ENCODE assay signal across 16 cellular contexts in the genomic region with DNA sequence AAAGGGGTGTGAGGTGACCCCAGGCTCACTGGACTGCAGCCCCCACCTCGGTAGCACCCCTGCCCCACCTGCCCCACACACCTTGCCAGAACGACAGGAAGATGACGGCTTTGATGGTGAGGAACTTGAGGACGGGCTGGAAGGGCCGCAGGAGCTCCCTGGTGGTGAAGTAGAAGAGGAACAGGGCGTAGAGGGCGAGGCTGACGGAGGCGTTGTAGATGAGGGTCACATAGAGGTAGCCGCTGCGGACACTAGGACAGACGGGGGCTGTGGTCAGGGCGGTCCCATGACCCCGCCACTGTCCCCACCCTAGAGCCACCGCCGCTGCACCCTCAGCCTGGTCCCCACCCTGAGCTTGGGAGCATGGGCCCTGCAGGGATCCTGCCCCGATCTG. TPM values are rescaled to one million over a fixed set of nuclear protein-coding genes. Genes with fewer than 3 reads are reported as not detected.
A peak's percentile ranks its signal among the peaks of the same experiment; 100 is the strongest.
DNase-seq lines count a peak whose midpoint lies in the region; ATAC-seq and TF ChIP-seq lines count a peak whose summit lies in the region.
"Had no signal": no experiment of that assay in that cellular context is flagged by ENCODE, and none has a peak within 500 bp of the region (broad histone marks: within the 10 kb centered on the region; RNA-seq: fewer than 3 reads in every experiment).

No MANE protein-coding gene starts in this region.

- H3K27ac ChIP-seq in MM.1S (ENCODE audit: low read length), result no peak overlapping the region
- H3K27ac ChIP-seq: esophagus squamous epithelium, SJCRH30 had no signal

- no peaks in the 10 kb centered on the region for H3K9me3 ChIP-seq in MM.1S (replicated peaks; ENCODE audit: insufficient read depth, low read length)
- H3K9me3 ChIP-seq: esophagus squamous epithelium, SJCRH30 had no signal

- H3K9me3 Mint-ChIP-seq in activated naive CD8-positive, alpha-beta T cell treated with anti-CD3 and anti-CD28 coated beads for 36 hours, result no peaks in the 10 kb centered on the region
- no peaks in the 10 kb centered on the region for H3K9me3 Mint-ChIP-seq in activated naive CD8-positive, alpha-beta T cell treated with anti-CD3 and anti-CD28 coated beads, Interleukin-2, amount 50 U/mL, for 24 hours
- no peaks in the 10 kb centered on the region for H3K9me3 Mint-ChIP-seq in WTC11
- no peaks in the 10 kb centered on the region for H3K9me3 Mint-ChIP-seq in stimulated activated effector memory CD8-positive, alpha-beta T cell treated with anti-CD3 and anti-CD28 coated beads, Interleukin-12 subunit alpha, Interleukin-12 subunit beta, amount 100 ng/mL, for 72 hours
- H3K9me3 Mint-ChIP-seq: central memory CD8-positive, alpha-beta T cell had no signal

- POLR2A ChIA-PET in WTC11 (lab: Charles Lee), result no interaction called here

- no peak for ATAC-seq in activated naive CD8-positive, alpha-beta T cell treated with anti-CD3 and anti-CD28 coated beads, Interleukin-2, amount 50 U/mL, for 24 hours
- ATAC-seq in WTC11, result peak; percentile 37
- no peak for ATAC-seq in stimulated activated effector memory CD8-positive, alpha-beta T cell treated with anti-CD3 and anti-CD28 coated beads, Interleukin-12 subunit alpha, Interleukin-12 subunit beta, amount 100 ng/mL, for 72 hours
- ATAC-seq in GM18498 (IDR thresholded peaks at IDR 0.05; ENCODE audit: unreplicated experiment), result no peak
- ATAC-seq: activated CD4-positive, alpha-beta T cell treated with anti-CD3 and anti-CD28 coated beads for 36 hours had no signal

- H3K4me1 ChIP-seq in MM.1S (ENCODE audit: low read length), result no peaks in the 10 kb centered on the region

- DNase-seq in activated naive CD8-positive, alpha-beta T cell treated with anti-CD3 and anti-CD28 coated beads for 36 hours, result no peak
- DNase-seq in activated naive CD8-positive, alpha-beta T cell treated with anti-CD3 and anti-CD28 coated beads, Interleukin-2, amount 50 U/mL, for 24 hours, result no peak
- DNase-seq in MM.1S (peak; percentile 37), WTC11 (ENCODE audit: low spot score) (no peak), cortex of kidney (lab: John Stamatoyannopoulos, UW) (no peak)
- no peak for DNase-seq in stimulated activated effector memory CD8-positive, alpha-beta T cell treated with anti-CD3 and anti-CD28 coated beads, Interleukin-12 subunit alpha, Interleukin-12 subunit beta, amount 100 ng/mL, for 72 hours (ENCODE audit: low spot score in 2 of 2)
- DNase-seq in stimulated activated CD4-positive, alpha-beta T cell treated with anti-CD3 and anti-CD28 coated beads, Interleukin-4, amount 100 ng/mL, for 1 hour, result no peak
- DNase-seq: activated CD4-positive, alpha-beta T cell treated with anti-CD3 and anti-CD28 coated beads for 36 hours; esophagus squamous epithelium; NCI-H1092 treated with DMSO at 0.1 percent for 48 hours; NCI-H510A; SJCRH30 had no signal

- H3K36me3 Mint-ChIP-seq in activated naive CD8-positive, alpha-beta T cell treated with anti-CD3 and anti-CD28 coated beads for 36 hours, result no peaks in the 10 kb centered on the region
- no peaks in the 10 kb centered on the region for H3K36me3 Mint-ChIP-seq in activated naive CD8-positive, alpha-beta T cell treated with anti-CD3 and anti-CD28 coated beads, Interleukin-2, amount 50 U/mL, for 24 hours (ENCODE audit: low read depth)
- H3K36me3 Mint-ChIP-seq in WTC11, result no peaks in the 10 kb centered on the region
- H3K36me3 Mint-ChIP-seq in stimulated activated effector memory CD8-positive, alpha-beta T cell treated with anti-CD3 and anti-CD28 coated beads, Interleukin-12 subunit alpha, Interleukin-12 subunit beta, amount 100 ng/mL, for 72 hours, result peaks cover 20% of the 10 kb centered on the region

- no peaks in the 10 kb centered on the region for H3K27me3 Mint-ChIP-seq in activated naive CD8-positive, alpha-beta T cell treated with anti-CD3 and anti-CD28 coated beads for 36 hours
- no peaks in the 10 kb centered on the region for H3K27me3 Mint-ChIP-seq in activated naive CD8-positive, alpha-beta T cell treated with anti-CD3 and anti-CD28 coated beads, Interleukin-2, amount 50 U/mL, for 24 hours
- no peaks in the 10 kb centered on the region for H3K27me3 Mint-ChIP-seq in WTC11 (ENCODE audit: low read depth)
- H3K27me3 Mint-ChIP-seq: activated CD4-positive, alpha-beta T cell treated with anti-CD3 and anti-CD28 coated beads for 36 hours; central memory CD8-positive, alpha-beta T cell had no signal

- no peaks in the 10 kb centered on the region for H3K79me2 ChIP-seq in MM.1S (ENCODE audit: low read length)

- TF ChIP-seq CTCF in MM.1S (IDR thresholded peaks at IDR 0.05; ENCODE audit: low read length), result peak; percentile 27
- no peak for TF ChIP-seq CTCF in WTC11 (IDR thresholded peaks at IDR 0.05)

- no peaks in the 10 kb centered on the region for H3K4me1 Mint-ChIP-seq in activated naive CD8-positive, alpha-beta T cell treated with anti-CD3 and anti-CD28 coated beads for 36 hours
- no peaks in the 10 kb centered on the region for H3K4me1 Mint-ChIP-seq in activated naive CD8-positive, alpha-beta T cell treated with anti-CD3 and anti-CD28 coated beads, Interleukin-2, amount 50 U/mL, for 24 hours
- no peaks in the 10 kb centered on the region for H3K4me1 Mint-ChIP-seq in WTC11
- peaks cover 9% of the 10 kb centered on the region for H3K4me1 Mint-ChIP-seq in stimulated activated effector memory CD8-positive, alpha-beta T cell treated with anti-CD3 and anti-CD28 coated beads, Interleukin-12 subunit alpha, Interleukin-12 subunit beta, amount 100 ng/mL, for 72 hours
- H3K4me1 Mint-ChIP-seq: activated CD4-positive, alpha-beta T cell treated with anti-CD3 and anti-CD28 coated beads for 36 hours; central memory CD8-positive, alpha-beta T cell had no signal

- H3K27me3 ChIP-seq in MM.1S (replicated peaks; ENCODE audit: insufficient read depth, low read length), result peaks cover 31% of the 10 kb centered on the region
- H3K27me3 ChIP-seq: esophagus squamous epithelium, SJCRH30 had no signal

- H3K4me2 ChIP-seq in MM.1S (ENCODE audit: low read depth, low read length), result no peak overlapping the region

- CTCF ChIA-PET in WTC11 (lab: Charles Lee), result interaction anchor here (0.6 to 2.1 kb wide), 5 partner anchors 10 to 143 kb away, joined by 3 to 7 read pairs (median 3); no protein-coding TSS in a partner anchor

- no peak overlapping the region for H3K4me3 Mint-ChIP-seq in activated naive CD8-positive, alpha-beta T cell treated with anti-CD3 and anti-CD28 coated beads for 36 hours
- H3K4me3 Mint-ChIP-seq in activated naive CD8-positive, alpha-beta T cell treated with anti-CD3 and anti-CD28 coated beads, Interleukin-2, amount 50 U/mL, for 24 hours, result no peak overlapping the region
- no peak overlapping the region for H3K4me3 Mint-ChIP-seq in WTC11
- H3K4me3 Mint-ChIP-seq in stimulated activated effector memory CD8-positive, alpha-beta T cell treated with anti-CD3 and anti-CD28 coated beads, Interleukin-12 subunit alpha, Interleukin-12 subunit beta, amount 100 ng/mL, for 72 hours, result no peak overlapping the region
- H3K4me3 Mint-ChIP-seq: activated CD4-positive, alpha-beta T cell treated with anti-CD3 and anti-CD28 coated beads for 36 hours; central memory CD8-positive, alpha-beta T cell had no signal

- no peak overlapping the region for H3K4me3 ChIP-seq in MM.1S (ENCODE audit: low read length)
- H3K4me3 ChIP-seq: esophagus squamous epithelium, SJCRH30 had no signal

- peak overlapping the region; percentile 25 for H3K27ac Mint-ChIP-seq in activated naive CD8-positive, alpha-beta T cell treated with anti-CD3 and anti-CD28 coated beads for 36 hours
- H3K27ac Mint-ChIP-seq in activated naive CD8-positive, alpha-beta T cell treated with anti-CD3 and anti-CD28 coated beads, Interleukin-2, amount 50 U/mL, for 24 hours, result no peak overlapping the region
- peak overlapping the region; percentile 74; the same call in 1 of the 2 replicates for H3K27ac Mint-ChIP-seq in WTC11
- H3K27ac Mint-ChIP-seq in stimulated activated effector memory CD8-positive, alpha-beta T cell treated with anti-CD3 and anti-CD28 coated beads, Interleukin-12 subunit alpha, Interleukin-12 subunit beta, amount 100 ng/mL, for 72 hours, result peak overlapping the region; percentile 66
- H3K27ac Mint-ChIP-seq: activated CD4-positive, alpha-beta T cell treated with anti-CD3 and anti-CD28 coated beads for 36 hours had no signal

- H4K20me1 ChIP-seq in MM.1S (ENCODE audit: insufficient read depth, low read length), result no peaks in the 10 kb centered on the region

- no peaks in the 10 kb centered on the region for H3F3A ChIP-seq in MM.1S (ENCODE audit: insufficient read depth, low read length)

- no peaks in the 10 kb centered on the region for H3K9me2 ChIP-seq in MM.1S (replicated peaks; ENCODE audit: insufficient read depth, low read length)

- no peak overlapping the region for H3K9ac ChIP-seq in MM.1S (ENCODE audit: low read length)

- no peaks in the 10 kb centered on the region for H3K36me3 ChIP-seq in MM.1S (replicated peaks; ENCODE audit: insufficient read depth, low read length)
- H3K36me3 ChIP-seq: SJCRH30 had no signal

- H2AFZ ChIP-seq in MM.1S (ENCODE audit: low read length), result no peak overlapping the region

TF ChIP-seq in WTC11, 78 proteins besides CTCF, POLR2A, EP300 and RAD21:
- TF ChIP-seq CBFB (CRISPR knock-in tag; IDR thresholded peaks at IDR 0.05; ENCODE audit: low read depth) (no peak), ZNF121 (CRISPR knock-in tag; IDR thresholded peaks at IDR 0.05) (0 out of 2 replicates have a peak, but pooled peaks have one; percentile 6)

RNA-seq across cellular contexts. Expression of gene TMEM184A, which starts 7.6 kb away (rescaled TPM):
- under 1 TPM; 0.14 to 0.22 TPM for total RNA-seq in activated naive CD8-positive, alpha-beta T cell treated with anti-CD3 and anti-CD28 coated beads for 36 hours
- total RNA-seq in WTC11 (2021), result 1.3 to 1.4 TPM (median 1.3 TPM) in 3 replicates
- total RNA-seq: mononuclear cell, posterior vena cava, SJCRH30 had no signal

RNA-seq across cellular contexts. Expression of gene MAFK, which starts 17.9 kb away (rescaled TPM):
- 10 to 100 TPM; 39.1 to 43.7 TPM for total RNA-seq in activated naive CD8-positive, alpha-beta T cell treated with anti-CD3 and anti-CD28 coated beads for 36 hours
- total RNA-seq in WTC11 (2021), result 15.7 to 21.7 TPM (median 18.7 TPM) in 3 replicates

RNA-seq across cellular contexts. Expression of gene PSMG3, which starts 21.4 kb away (rescaled TPM):
- total RNA-seq in activated naive CD8-positive, alpha-beta T cell treated with anti-CD3 and anti-CD28 coated beads for 36 hours, result 10 to 100 TPM; 55.1 to 57.0 TPM
- total RNA-seq in WTC11 (2021), result 33.3 to 50.7 TPM (median 45.9 TPM) in 3 replicates

RNA-seq across cellular contexts. Expression of gene INTS1, which starts 44.2 kb away (rescaled TPM):
- 10 to 100 TPM; 88.9 to 94.1 TPM for total RNA-seq in activated naive CD8-positive, alpha-beta T cell treated with anti-CD3 and anti-CD28 coated beads for 36 hours
- 143 to 161 TPM (median 150 TPM) in 3 replicates for total RNA-seq in WTC11 (2021)
